11 cellular contexts compared by ENCODE assay signal in genomic region chr22:17964647-17965046, GRCh38. TPM values are rescaled to one million over a fixed set of nuclear protein-coding genes. Genes with fewer than 3 reads are reported as not detected.
DNase-seq lines count a peak whose midpoint lies in the region; ATAC-seq and TF ChIP-seq lines count a peak whose summit lies in the region.
"Had no signal": no experiment of that assay in that cellular context is flagged by ENCODE, and none has a peak within 500 bp of the region (broad histone marks: within the 10 kb centered on the region; RNA-seq: fewer than 3 reads in every experiment).

No MANE protein-coding gene starts in this region.

- no peak overlapping the region for H3K27ac Mint-ChIP-seq in activated T-cell treated with anti-CD3 and anti-CD28 coated beads, Interleukin-2, amount 50 U/mL, for 72 hours

- H3K9me3 Mint-ChIP-seq in activated T-cell treated with anti-CD3 and anti-CD28 coated beads, Interleukin-2, amount 50 U/mL, for 72 hours, result no peaks in the 10 kb centered on the region
- H3K9me3 Mint-ChIP-seq: central memory CD8-positive, alpha-beta T cell; stimulated activated naive CD8-positive, alpha-beta T cell treated with anti-CD3 and anti-CD28 coated beads, Interleukin-15, Interleukin-2, amounts not matched to agents 100 ng/mL and 50 ng/mL, for 24 hours had no signal

- TF ChIP-seq CTCF in mucosa of descending colon (IDR thresholded peaks at IDR 0.05), result no peak

- H3K4me3 ChIP-seq in mucosa of descending colon, result no peak overlapping the region

- H3K27me3 Mint-ChIP-seq in activated T-cell treated with anti-CD3 and anti-CD28 coated beads, Interleukin-2, amount 50 U/mL, for 72 hours (ENCODE audit: low read depth), result no peaks in the 10 kb centered on the region
- H3K27me3 Mint-ChIP-seq: central memory CD8-positive, alpha-beta T cell; stimulated activated naive CD8-positive, alpha-beta T cell treated with anti-CD3 and anti-CD28 coated beads, Interleukin-15, Interleukin-2, amounts not matched to agents 100 ng/mL and 50 ng/mL, for 24 hours had no signal

- H3K4me1 ChIP-seq in mucosa of descending colon (ENCODE audit: low read depth), result no peaks in the 10 kb centered on the region

- no peak overlapping the region for H3K4me3 Mint-ChIP-seq in activated T-cell treated with anti-CD3 and anti-CD28 coated beads, Interleukin-2, amount 50 U/mL, for 72 hours
- H3K4me3 Mint-ChIP-seq: central memory CD8-positive, alpha-beta T cell; stimulated activated naive CD8-positive, alpha-beta T cell treated with anti-CD3 and anti-CD28 coated beads, Interleukin-15, Interleukin-2, amounts not matched to agents 100 ng/mL and 50 ng/mL, for 24 hours had no signal

- no peaks in the 10 kb centered on the region for H3K9me3 ChIP-seq in mucosa of descending colon

- DNase-seq in mucosa of descending colon, result no peak
- no peak for DNase-seq in activated T-cell treated with anti-CD3 and anti-CD28 coated beads, Interleukin-2, amount 50 U/mL, for 72 hours
- DNase-seq in stimulated activated naive CD4-positive, alpha-beta T cell (lab: John Stamatoyannopoulos, UW), result no peak
- DNase-seq in SIG-M5 (lab: John Stamatoyannopoulos, UW), result no peak
- DNase-seq in ureter (ENCODE audit: low spot score), result no peak

- no peaks in the 10 kb centered on the region for H3K4me1 Mint-ChIP-seq in activated T-cell treated with anti-CD3 and anti-CD28 coated beads, Interleukin-2, amount 50 U/mL, for 72 hours (ENCODE audit: low read depth)

- no peaks in the 10 kb centered on the region for H3K36me3 Mint-ChIP-seq in activated T-cell treated with anti-CD3 and anti-CD28 coated beads, Interleukin-2, amount 50 U/mL, for 72 hours (ENCODE audit: insufficient read depth in 2 of 2)

- H3K36me3 ChIP-seq in mucosa of descending colon (ENCODE audit: low read depth), result no peaks in the 10 kb centered on the region

- ATAC-seq in GM18519 (IDR thresholded peaks at IDR 0.05; ENCODE audit: low FRiP score, unreplicated experiment), result peak; percentile 67
- peak; percentile 84 for ATAC-seq in GM21786 (IDR thresholded peaks at IDR 0.05; ENCODE audit: unreplicated experiment)
- peak; percentile 58 for ATAC-seq in HG03520 (IDR thresholded peaks at IDR 0.05; ENCODE audit: unreplicated experiment)
- ATAC-seq in mucosa of descending colon, result peak; percentile 17
- no peak for ATAC-seq in activated T-cell treated with anti-CD3 and anti-CD28 coated beads, Interleukin-2, amount 50 U/mL, for 72 hours (replicated peaks in 1 of 2)
- ATAC-seq: Panc1 had no signal

- intact Hi-C loops in mucosa of descending colon (cut with DNase I, micrococcal nuclease), result no loop called here

RNA-seq across cellular contexts. Expression of gene MICAL3, which starts 59.7 kb away (rescaled TPM):
- total RNA-seq in mucosa of descending colon, result 100 to 1,000 TPM in 2 of 3 donors, 10 to 100 TPM in 1; 75.8 to 135 (median 129) TPM
- total RNA-seq in activated T-cell treated with anti-CD3 and anti-CD28 coated beads, Interleukin-2, amount 50 U/mL, for 72 hours, result 10 to 100 TPM; 17.9 to 26.0 TPM
- 67.1 TPM for total RNA-seq in ureter

Comparison
In these comparisons a context has a peak if more than half of its experiments do, and no peak if none do; other contexts are left out.
1. ATAC-seq: peak in GM18519 (single experiment), GM21786 (single experiment), HG03520 (single experiment) and mucosa of descending colon (single experiment); none in activated T-cell treated with anti-CD3 and anti-CD28 coated beads, Interleukin-2, amount 50 U/mL, for 72 hours (0 of 2).